ENCODE assay signal across 22 cellular contexts in genomic region chr12:117805865-117806264, GRCh38.
"Had no signal": no experiment of that assay in that cellular context is flagged by ENCODE, and none has a peak within 500 bp of the region (broad histone marks: within the 10 kb centered on the region; RNA-seq: fewer than 3 reads in every experiment).

No MANE protein-coding gene starts in this region.

- H3K9me3 ChIP-seq: ascending aorta, gastroesophageal sphincter, neutrophil, right lobe of liver, tibial nerve had no signal

- DNase-seq: activated CD4-positive, alpha-beta T cell treated with anti-CD3 and anti-CD28 coated beads for 48 hours; activated CD4-positive, alpha-beta T cell treated with anti-CD3 and anti-CD28 coated beads, Interleukin-2, amount 50 U/mL, for 48 hours; activated CD8-positive, alpha-beta memory T cell treated with anti-CD3 and anti-CD28 coated beads for 24 hours; activated effector memory CD4-positive, alpha-beta T cell treated with Interleukin-2 at 50 U/mL for 16 hours; activated naive CD4-positive, alpha-beta T cell treated with anti-CD3 and anti-CD28 coated beads for 36 hours; activated naive CD8-positive, alpha-beta T cell treated with anti-CD3 and anti-CD28 coated beads, Interleukin-2, amount 10 ng/mL, durations not matched to agents 7 days and 5 days; cortex of kidney; hippocampal formation; left cardiac atrium; mammary epithelial cell; right lobe of liver; stimulated activated CD4-positive, alpha-beta T cell treated with anti-CD3 and anti-CD28 coated beads, Interleukin-2, amount 100 ng/mL, for 48 hours; stimulated activated naive CD4-positive, alpha-beta T cell treated with Interleukin-2 at 50 U/mL for 16 hours; T1000; WERI-Rb-1 had no signal

- H3K4me1 ChIP-seq: ascending aorta, gastroesophageal sphincter, tibial nerve had no signal

- H3K4me3 ChIP-seq: ascending aorta, gastroesophageal sphincter, right lobe of liver, tibial nerve had no signal

- H3K9me3 Mint-ChIP-seq: activated naive CD4-positive, alpha-beta T cell treated with anti-CD3 and anti-CD28 coated beads for 36 hours; activated naive CD8-positive, alpha-beta T cell treated with anti-CD3 and anti-CD28 coated beads, Interleukin-2, amount 10 ng/mL, durations not matched to agents 7 days and 5 days; nephron had no signal

- H3K4me1 Mint-ChIP-seq: activated naive CD8-positive, alpha-beta T cell treated with anti-CD3 and anti-CD28 coated beads, Interleukin-2, amount 10 ng/mL, durations not matched to agents 7 days and 5 days; brain; nephron had no signal

- H3K27me3 Mint-ChIP-seq: brain had no signal

- H3K27ac Mint-ChIP-seq: activated naive CD4-positive, alpha-beta T cell treated with anti-CD3 and anti-CD28 coated beads for 36 hours; activated naive CD8-positive, alpha-beta T cell treated with anti-CD3 and anti-CD28 coated beads, Interleukin-2, amount 10 ng/mL, durations not matched to agents 7 days and 5 days; brain; nephron had no signal

- H3K36me3 Mint-ChIP-seq: activated naive CD8-positive, alpha-beta T cell treated with anti-CD3 and anti-CD28 coated beads, Interleukin-2, amount 10 ng/mL, durations not matched to agents 7 days and 5 days; brain had no signal

- ATAC-seq: activated CD4-positive, CD25-positive, alpha-beta regulatory T cell treated with anti-CD3 and anti-CD28 coated beads, Interleukin-2, amount 50 U/mL, for 24 hours; gastroesophageal sphincter; left cardiac atrium; right lobe of liver had no signal

- H3K36me3 ChIP-seq: ascending aorta, gastroesophageal sphincter, neutrophil, right lobe of liver, tibial nerve, WERI-Rb-1 had no signal

- H3K27me3 ChIP-seq: ascending aorta, neutrophil, right lobe of liver had no signal

- H3K4me3 Mint-ChIP-seq: activated naive CD4-positive, alpha-beta T cell treated with anti-CD3 and anti-CD28 coated beads for 36 hours; activated naive CD8-positive, alpha-beta T cell treated with anti-CD3 and anti-CD28 coated beads, Interleukin-2, amount 10 ng/mL, durations not matched to agents 7 days and 5 days; brain; nephron had no signal

- H3K27ac ChIP-seq: ascending aorta, gastroesophageal sphincter, neutrophil, right lobe of liver, tibial nerve, WERI-Rb-1 had no signal
